13 cellular contexts compared by ENCODE assay signal in the genomic region with DNA sequence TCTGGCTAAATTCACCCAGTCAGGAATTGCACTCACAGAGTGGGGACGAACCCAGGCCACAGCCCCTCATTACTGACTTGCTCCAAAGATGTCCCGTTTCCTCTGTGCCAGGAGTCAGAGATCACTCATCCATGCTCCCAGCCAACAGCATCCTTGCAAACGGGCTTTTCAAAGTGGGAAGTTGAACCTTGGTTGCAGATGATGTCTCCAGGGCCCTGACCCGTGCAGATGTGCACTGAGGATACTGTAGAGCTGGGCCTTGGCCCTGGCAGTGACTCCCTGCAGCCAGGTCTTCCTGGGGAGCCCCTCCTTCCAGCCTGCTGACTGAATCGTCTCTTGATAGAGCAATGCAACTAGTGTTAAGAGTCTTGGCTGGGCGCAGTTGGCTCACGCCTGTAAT. TPM values are rescaled to one million over a fixed set of nuclear protein-coding genes. Genes with fewer than 3 reads are reported as not detected.
DNase-seq lines count a peak whose midpoint lies in the region; ATAC-seq and TF ChIP-seq lines count a peak whose summit lies in the region.
"Had no signal": no experiment of that assay in that cellular context is flagged by ENCODE, and none has a peak within 500 bp of the region (broad histone marks: within the 10 kb centered on the region; RNA-seq: fewer than 3 reads in every experiment).

No MANE protein-coding gene starts in this region.

- H3K36me3 ChIP-seq in suprapubic skin: peaks cover 48% of the 10 kb centered on the region

- POLR2A ChIA-PET in activated CD8-positive, alpha-beta T cell treated with anti-CD3 and anti-CD28 coated beads for 36 hours (lab: Charles Lee): interaction anchor here (0.8 to 8.0 kb wide), 4 partner anchors 10 to 132 kb away, joined by 3 to 63 read pairs (median 4); a partner anchor contains a TSS

- H3K4me3 ChIP-seq in suprapubic skin: no peak overlapping the region
- H3K4me3 ChIP-seq: SK-N-MC, tibial nerve had no signal

- TF ChIP-seq CTCF in activated CD8-positive, alpha-beta T cell treated with anti-CD3 and anti-CD28 coated beads for 36 hours (IDR thresholded peaks at IDR 0.05): no peak
- no peak for TF ChIP-seq CTCF in endothelial cell (IDR thresholded peaks at IDR 0.05; ENCODE audit: unreplicated experiment)
- no peak for TF ChIP-seq CTCF in suprapubic skin (IDR thresholded peaks at IDR 0.05)

- 86% methylated on average over 3 of the region's 7 CpGs for WGBS in suprapubic skin

- H3K4me1 ChIP-seq in suprapubic skin: peaks cover 30% of the 10 kb centered on the region

- no peak for ATAC-seq in activated CD8-positive, alpha-beta T cell treated with anti-CD3 and anti-CD28 coated beads for 36 hours
- ATAC-seq in HG03457 (IDR thresholded peaks at IDR 0.05; ENCODE audit: unreplicated experiment): no peak

- H3K9me3 ChIP-seq in suprapubic skin: no peaks in the 10 kb centered on the region
- H3K9me3 ChIP-seq: tibial nerve had no signal

- H3K27me3 ChIP-seq in suprapubic skin: no peaks in the 10 kb centered on the region
- H3K27me3 ChIP-seq: tibial nerve had no signal

- peaks cover 52% of the 10 kb centered on the region for H3K36me3 Mint-ChIP-seq in activated CD8-positive, alpha-beta T cell treated with anti-CD3 and anti-CD28 coated beads for 36 hours (ENCODE audit: low read depth)
- peaks cover 17% of the 10 kb centered on the region for H3K36me3 Mint-ChIP-seq in endothelial cell (ENCODE audit: low read depth, unreplicated experiment)

- peaks cover 91% of the 10 kb centered on the region for H3K4me1 Mint-ChIP-seq in activated CD8-positive, alpha-beta T cell treated with anti-CD3 and anti-CD28 coated beads for 36 hours (ENCODE audit: low read depth)
- H3K4me1 Mint-ChIP-seq in endothelial cell (ENCODE audit: unreplicated experiment): peaks cover 62% of the 10 kb centered on the region

- peak; percentile 65 for DNase-seq in activated CD8-positive, alpha-beta memory T cell treated with anti-CD3 and anti-CD28 coated beads for 24 hours
- DNase-seq in activated CD8-positive, alpha-beta memory T cell treated with anti-CD3 and anti-CD28 coated beads, Interleukin-2, amount 50 U/mL, for 48 hours: no peak
- DNase-seq in activated CD8-positive, alpha-beta T cell treated with anti-CD3 and anti-CD28 coated beads for 36 hours: no peak
- DNase-seq in endothelial cell (ENCODE audit: low spot score) (no peak), suprapubic skin (ENCODE audit: low spot score in 2 of 2) (peak; percentile 37 to 41), superior temporal gyrus (ENCODE audit: extremely low spot score) (no peak), NCI-H2107 treated with DMSO at 0.1 percent for 48 hours (lab: John Stamatoyannopoulos, UW; ENCODE audit: unreplicated experiment) (no peak)
- DNase-seq: foreskin melanocyte, KG1, NCI-H187 treated with DMSO at 0.1 percent for 48 hours had no signal

- peak overlapping the region; percentile 89 for H3K27ac Mint-ChIP-seq in activated CD8-positive, alpha-beta T cell treated with anti-CD3 and anti-CD28 coated beads for 36 hours
- peak overlapping the region; percentile 57 for H3K27ac Mint-ChIP-seq in endothelial cell (ENCODE audit: unreplicated experiment)

- intact Hi-C loops in activated CD8-positive, alpha-beta T cell treated with anti-CD3 and anti-CD28 coated beads for 36 hours (cut with micrococcal nuclease): no loop called here

- no peaks in the 10 kb centered on the region for H3K27me3 Mint-ChIP-seq in activated CD8-positive, alpha-beta T cell treated with anti-CD3 and anti-CD28 coated beads for 36 hours
- H3K27me3 Mint-ChIP-seq in endothelial cell (ENCODE audit: unreplicated experiment): peaks cover 10% of the 10 kb centered on the region

- no peak overlapping the region for H3K27ac ChIP-seq in suprapubic skin
- H3K27ac ChIP-seq: SK-N-MC had no signal

- CTCF ChIA-PET in activated CD8-positive, alpha-beta T cell treated with anti-CD3 and anti-CD28 coated beads for 36 hours (lab: Charles Lee): interaction anchor here (6.8 to 38.2 kb wide), 2 partner anchors 14 to 94 kb away, joined by 101 to 1049 read pairs; no protein-coding TSS in a partner anchor

- H3K4me3 Mint-ChIP-seq in activated CD8-positive, alpha-beta T cell treated with anti-CD3 and anti-CD28 coated beads for 36 hours: no peak overlapping the region
- H3K4me3 Mint-ChIP-seq in endothelial cell (ENCODE audit: unreplicated experiment): no peak overlapping the region

- no peak for TF ChIP-seq EP300 in suprapubic skin (IDR thresholded peaks at IDR 0.05)

- H3K9me3 Mint-ChIP-seq in activated CD8-positive, alpha-beta T cell treated with anti-CD3 and anti-CD28 coated beads for 36 hours: no peaks in the 10 kb centered on the region
- no peaks in the 10 kb centered on the region for H3K9me3 Mint-ChIP-seq in endothelial cell (ENCODE audit: unreplicated experiment)

- no peak for TF ChIP-seq POLR2A in suprapubic skin (IDR thresholded peaks at IDR 0.05)

RNA-seq across cellular contexts. Expression of a gene that starts 22.3 kb away (rescaled TPM):
- 10 to 100 TPM; 47.4 to 50.3 TPM for total RNA-seq in activated CD8-positive, alpha-beta T cell treated with anti-CD3 and anti-CD28 coated beads for 36 hours
- total RNA-seq in endothelial cell (ENCODE audit: unreplicated experiment) (9.5 TPM), suprapubic skin (1 to 10 TPM; 2.9 to 7.2 (median 4.9) TPM)

RNA-seq across cellular contexts. Expression of a gene that starts 40.0 kb away (rescaled TPM):
- total RNA-seq in activated CD8-positive, alpha-beta T cell treated with anti-CD3 and anti-CD28 coated beads for 36 hours: 100 to 1,000 TPM; 235 to 242 TPM
- total RNA-seq in endothelial cell (ENCODE audit: unreplicated experiment) (471 TPM), suprapubic skin (100 to 1,000 TPM; 143 to 261 (median 196) TPM)

Comparison
In these comparisons a context has a peak if more than half of its experiments do, and no peak if none do; other contexts are left out.
1. DNase-seq: peak in activated CD8-positive, alpha-beta memory T cell treated with anti-CD3 and anti-CD28 coated beads for 24 hours (single experiment) and suprapubic skin (2 of 2); none in activated CD8-positive, alpha-beta memory T cell treated with anti-CD3 and anti-CD28 coated beads, Interleukin-2, amount 50 U/mL, for 48 hours (single experiment), activated CD8-positive, alpha-beta T cell treated with anti-CD3 and anti-CD28 coated beads for 36 hours (single experiment), endothelial cell (single experiment), superior temporal gyrus (single experiment) and NCI-H2107 treated with DMSO at 0.1 percent for 48 hours (single experiment).